20 cellular contexts compared by ENCODE assay signal in genomic region chr7:155222046-155222445, GRCh38.
DNase-seq lines count a peak whose midpoint lies in the region; ATAC-seq, FAIRE-seq and TF ChIP-seq lines count a peak whose summit lies in the region.
"Had no signal": no experiment of that assay in that cellular context is flagged by ENCODE, and none has a peak within 500 bp of the region (broad histone marks: within the 10 kb centered on the region; RNA-seq: fewer than 3 reads in every experiment).

No MANE protein-coding gene starts in this region.

- ATAC-seq in right lobe of liver: peak; percentile 50 to 77 (median 64)
- ATAC-seq in GM18498 (IDR thresholded peaks at IDR 0.05; ENCODE audit: unreplicated experiment): no peak
- no peak for ATAC-seq in activated CD4-positive, alpha-beta T cell treated with anti-CD3 and anti-CD28 coated beads for 36 hours
- ATAC-seq: PC-3 had no signal

- H3K27me3 Mint-ChIP-seq in activated CD4-positive, alpha-beta T cell treated with anti-CD3 and anti-CD28 coated beads for 36 hours: peaks cover 4% of the 10 kb centered on the region
- H3K27me3 Mint-ChIP-seq: B cell had no signal

- H3K4me3 ChIP-seq in astrocyte of the cerebellum (ENCODE audit: low read depth, low read length) (no peak overlapping the region), right lobe of liver (no peak overlapping the region), foreskin fibroblast (ENCODE audit: low read depth in 1 of 2, low read length in 2 of 2) (no peak overlapping the region)
- H3K4me3 ChIP-seq: MG63 had no signal

- CTCF ChIA-PET in HEK293T (lab: Yijun Ruan, JAX): no interaction called here
- CTCF ChIA-PET in activated CD4-positive, alpha-beta T cell treated with anti-CD3 and anti-CD28 coated beads for 36 hours (lab: Charles Lee): no interaction called here

- no peak for TF ChIP-seq POLR2A in right lobe of liver (IDR thresholded peaks at IDR 0.05)

- H3K27ac Mint-ChIP-seq in activated CD4-positive, alpha-beta T cell treated with anti-CD3 and anti-CD28 coated beads for 36 hours: no peak overlapping the region
- H3K27ac Mint-ChIP-seq: B cell; CD4-positive, alpha-beta T cell; HFFc6 had no signal

- in situ Hi-C loops in astrocyte of the cerebellum (cut with HindIII; ENCODE audit: low sequenced_read_pairs): no loop called here

- FAIRE-seq in HTR-8/SVneo (lab: Jason Lieb, UNC): no peak

- POLR2A ChIA-PET in HEK293T (lab: Yijun Ruan, JAX): interaction anchor here (1.6 kb wide), 1 partner anchor 8 kb away, joined by 5 read pairs; no protein-coding TSS in a partner anchor
- POLR2A ChIA-PET in activated CD4-positive, alpha-beta T cell treated with anti-CD3 and anti-CD28 coated beads for 36 hours (lab: Charles Lee): no interaction called here

- H3K4me1 ChIP-seq in right lobe of liver: peaks cover 0 to 52% (median 20%) of the 10 kb centered on the region in 4 donors

- 33% methylated on average over 2 of the region's 2 CpGs for WGBS in right lobe of liver (ENCODE audit: insufficient coverage, low coverage, low lambda C conversion rate, missing lambda C conversion rate)

- H3K9me3 ChIP-seq in right lobe of liver: no peaks in the 10 kb centered on the region
- H3K9me3 ChIP-seq: MG63 had no signal

- intact Hi-C loops in right lobe of liver (cut with DNase I): no loop called here
- intact Hi-C loops in activated CD4-positive, alpha-beta T cell treated with anti-CD3 and anti-CD28 coated beads for 36 hours (cut with DNase I, micrococcal nuclease): no loop called here

- no peaks in the 10 kb centered on the region for H3K27me3 ChIP-seq in right lobe of liver
- H3K27me3 ChIP-seq: MG63 had no signal

- no peaks in the 10 kb centered on the region for H3K36me3 Mint-ChIP-seq in activated CD4-positive, alpha-beta T cell treated with anti-CD3 and anti-CD28 coated beads for 36 hours (ENCODE audit: low read depth)

- H3K4me1 Mint-ChIP-seq in activated CD4-positive, alpha-beta T cell treated with anti-CD3 and anti-CD28 coated beads for 36 hours: peaks cover 10% of the 10 kb centered on the region
- H3K4me1 Mint-ChIP-seq: B cell had no signal

- H3K9me3 Mint-ChIP-seq in activated CD4-positive, alpha-beta T cell treated with anti-CD3 and anti-CD28 coated beads for 36 hours (ENCODE audit: low read depth): no peaks in the 10 kb centered on the region
- H3K9me3 Mint-ChIP-seq: CD4-positive, alpha-beta T cell had no signal

- H3K27ac ChIP-seq in right lobe of liver: peak overlapping the region; percentile 19 to 87 (median 76)
- H3K27ac ChIP-seq: HL-60 had no signal

- H3K36me3 ChIP-seq in right lobe of liver: no peaks in the 10 kb centered on the region
- H3K36me3 ChIP-seq: MG63 had no signal

- TF ChIP-seq CTCF in astrocyte of the cerebellum (IDR thresholded peaks at IDR 0.05; ENCODE audit: low read depth, low read length, missing control alignments): no peak
- TF ChIP-seq CTCF in right lobe of liver (IDR thresholded peaks at IDR 0.05): no peak
- TF ChIP-seq CTCF in foreskin fibroblast (IDR thresholded peaks at IDR 0.05; ENCODE audit: low read depth, low read length): no peak

- H3K4me3 Mint-ChIP-seq in activated CD4-positive, alpha-beta T cell treated with anti-CD3 and anti-CD28 coated beads for 36 hours: no peak overlapping the region
- H3K4me3 Mint-ChIP-seq: B cell; CD4-positive, alpha-beta T cell; HFFc6 had no signal

- no peak for DNase-seq in HEK293T (ENCODE audit: extremely low spot score)
- DNase-seq in NCI-H146 treated with DMSO at 0.1 percent for 48 hours (lab: John Stamatoyannopoulos, UW; ENCODE audit: unreplicated experiment): peak; percentile 6
- DNase-seq in astrocyte of the cerebellum (ENCODE audit: low read depth): peak; percentile 66
- DNase-seq in right lobe of liver: no peak
- DNase-seq in foreskin fibroblast: no peak
- DNase-seq in HTR-8/SVneo (ENCODE audit: insufficient read length, low spot score): no peak
- no peak for DNase-seq in activated CD4-positive, alpha-beta T cell treated with anti-CD3 and anti-CD28 coated beads for 36 hours
- DNase-seq: CD4-positive, alpha-beta T cell; EL; GOT3; HFFc6; KG1; NCI-H1092 treated with DMSO at 0.1 percent for 48 hours; NCI-H1930; NCI-H524; PC-3 had no signal

TF ChIP-seq in HEK293T, 16 proteins besides CTCF, POLR2A, EP300 and RAD21:
- TF ChIP-seq TARDBP (IDR thresholded peaks at IDR 0.05) (no peak), FOXK2 (IDR thresholded peaks at IDR 0.05) (no peak)
- TF ChIP-seq, protein P1, sequence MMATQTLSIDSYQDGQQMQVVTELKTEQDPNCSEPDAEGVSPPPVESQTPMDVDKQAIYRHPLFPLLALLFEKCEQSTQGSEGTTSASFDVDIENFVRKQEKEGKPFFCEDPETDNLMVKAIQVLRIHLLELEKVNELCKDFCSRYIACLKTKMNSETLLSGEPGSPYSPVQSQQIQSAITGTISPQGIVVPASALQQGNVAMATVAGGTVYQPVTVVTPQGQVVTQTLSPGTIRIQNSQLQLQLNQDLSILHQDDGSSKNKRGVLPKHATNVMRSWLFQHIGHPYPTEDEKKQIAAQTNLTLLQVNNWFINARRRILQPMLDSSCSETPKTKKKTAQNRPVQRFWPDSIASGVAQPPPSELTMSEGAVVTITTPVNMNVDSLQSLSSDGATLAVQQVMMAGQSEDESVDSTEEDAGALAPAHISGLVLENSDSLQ (IDR thresholded peaks at IDR 0.05): 0 out of 2 replicates have a peak, but pooled peaks have one; percentile 7

Comparison
In these comparisons a context has a peak if more than half of its experiments do, and no peak if none do; other contexts are left out.
1. DNase-seq: peak in NCI-H146 treated with DMSO at 0.1 percent for 48 hours (single experiment) and astrocyte of the cerebellum (single experiment); none in HEK293T (single experiment), right lobe of liver (0 of 3), foreskin fibroblast (0 of 2), HTR-8/SVneo (single experiment) and activated CD4-positive, alpha-beta T cell treated with anti-CD3 and anti-CD28 coated beads for 36 hours (single experiment).
2. ATAC-seq: peak in right lobe of liver (4 of 4); none in GM18498 (single experiment) and activated CD4-positive, alpha-beta T cell treated with anti-CD3 and anti-CD28 coated beads for 36 hours (single experiment).